In the genomic region with DNA sequence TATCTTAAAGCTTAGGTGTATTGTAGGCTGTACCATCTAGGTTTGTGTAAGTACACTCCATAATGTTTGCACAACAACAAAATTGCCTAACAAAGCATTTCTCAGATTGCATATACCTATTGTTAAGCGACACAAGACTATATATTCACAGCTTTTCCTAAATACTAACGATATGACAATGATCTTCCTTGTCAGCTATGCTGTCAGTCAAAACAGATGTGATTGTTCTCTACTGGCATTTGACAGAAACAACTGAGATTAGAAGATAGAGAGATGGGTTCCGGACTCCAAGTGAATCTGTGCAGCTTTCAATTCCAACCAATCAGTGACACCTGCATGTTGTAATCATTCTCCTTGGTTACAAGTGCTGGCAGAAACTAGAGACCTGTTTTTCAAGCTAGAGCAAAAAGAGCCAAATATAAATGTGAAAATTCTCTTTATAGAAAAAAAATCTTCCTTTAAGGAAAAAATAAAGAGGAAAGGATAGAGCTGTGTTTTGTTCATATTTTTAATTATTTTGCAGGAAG, we compare ENCODE assay signal across 24 cellular contexts.
DNase-seq lines count a peak whose midpoint lies in the region; ATAC-seq, FAIRE-seq and TF ChIP-seq lines count a peak whose summit lies in the region.
"Had no signal": no experiment of that assay in that cellular context is flagged by ENCODE, and none has a peak within 500 bp of the region (broad histone marks: within the 10 kb centered on the region; RNA-seq: fewer than 3 reads in every experiment).

No MANE protein-coding gene starts in this region.

- no peaks in the 10 kb centered on the region for H3K79me2 ChIP-seq in neural progenitor cell (ENCODE audit: low read depth)

- no peaks in the 10 kb centered on the region for H3K9me3 Mint-ChIP-seq in neural progenitor cell
- H3K9me3 Mint-ChIP-seq in activated T-helper 17 cell treated with anti-CD3 and anti-CD28 coated beads, Interleukin-2, amount 50 U/mL, for 72 hours = no peaks in the 10 kb centered on the region
- H3K9me3 Mint-ChIP-seq: H9 had no signal

- no peaks in the 10 kb centered on the region for H3K4me1 Mint-ChIP-seq in neural progenitor cell
- no peaks in the 10 kb centered on the region for H3K4me1 Mint-ChIP-seq in activated T-helper 17 cell treated with anti-CD3 and anti-CD28 coated beads, Interleukin-2, amount 50 U/mL, for 72 hours
- H3K4me1 Mint-ChIP-seq: B cell, H9, IgD-negative memory B cell, T-helper 17 cell had no signal

- TF ChIP-seq POLR2A in adrenal gland (IDR thresholded peaks at IDR 0.05) = no peak

- H3K4me3 ChIP-seq in LNCaP clone FGC (ENCODE audit: low read depth, low read length) = no peak overlapping the region
- H3K4me3 ChIP-seq in bronchial epithelial cell (ENCODE audit: low read depth, low read length) = no peak overlapping the region
- H3K4me3 ChIP-seq in neural progenitor cell = no peak overlapping the region
- H3K4me3 ChIP-seq in adrenal gland = no peak overlapping the region
- H3K4me3 ChIP-seq: PC-9 had no signal

- H3K9ac ChIP-seq in neural progenitor cell = no peak overlapping the region

- no peaks in the 10 kb centered on the region for H4K20me1 ChIP-seq in neural progenitor cell (ENCODE audit: low read depth)

- H3K4me2 ChIP-seq in neural progenitor cell = no peak overlapping the region
- H3K4me2 ChIP-seq: PC-9 had no signal

- H3F3A ChIP-seq in neural progenitor cell (ENCODE audit: low read depth) = no peaks in the 10 kb centered on the region

- intact Hi-C loops in adrenal gland (cut with DNase I) = no loop called here

- H2AFZ ChIP-seq in neural progenitor cell (replicated peaks) = peak overlapping the region; percentile 42
- H2AFZ ChIP-seq: PC-9 had no signal

- no peak for ATAC-seq in activated T-helper 17 cell treated with anti-CD3 and anti-CD28 coated beads, Interleukin-2, amount 50 U/mL, for 72 hours (replicated peaks)
- ATAC-seq: T-helper 17 cell had no signal

- no peak for FAIRE-seq in bronchial epithelial cell (lab: Jason Lieb, UNC)
- FAIRE-seq: HTR-8/SVneo had no signal

- no peaks in the 10 kb centered on the region for H3K27me3 Mint-ChIP-seq in neural progenitor cell (ENCODE audit: insufficient read depth, low read depth)
- no peaks in the 10 kb centered on the region for H3K27me3 Mint-ChIP-seq in activated T-helper 17 cell treated with anti-CD3 and anti-CD28 coated beads, Interleukin-2, amount 50 U/mL, for 72 hours
- H3K27me3 Mint-ChIP-seq: B cell, IgD-negative memory B cell, T-helper 17 cell had no signal

- H3K27ac Mint-ChIP-seq in neural progenitor cell = no peak overlapping the region
- H3K27ac Mint-ChIP-seq in activated T-helper 17 cell treated with anti-CD3 and anti-CD28 coated beads, Interleukin-2, amount 50 U/mL, for 72 hours = no peak overlapping the region
- H3K27ac Mint-ChIP-seq: B cell, H9, IgD-negative memory B cell, T-helper 17 cell had no signal

- WGBS in adrenal gland, 4 donors = 80 to 89% (median 84%) methylated on average over 3 of the region's 3 CpGs

- H3K27me3 ChIP-seq in bronchial epithelial cell (ENCODE audit: control insufficient read depth, insufficient read depth, low read length) = no peaks in the 10 kb centered on the region
- H3K27me3 ChIP-seq in neural progenitor cell = no peaks in the 10 kb centered on the region
- H3K27me3 ChIP-seq in adrenal gland = no peaks in the 10 kb centered on the region

- H3K9me3 ChIP-seq in neural progenitor cell (ENCODE audit: low read depth) (no peaks in the 10 kb centered on the region), adrenal gland (replicated peaks in 1 of 3) (no peaks in the 10 kb centered on the region)

- no peaks in the 10 kb centered on the region for H3K4me1 ChIP-seq in neural progenitor cell
- H3K4me1 ChIP-seq in adrenal gland (replicated peaks in 1 of 2) = no peaks in the 10 kb centered on the region

- H3K36me3 ChIP-seq in bronchial epithelial cell (ENCODE audit: control insufficient read depth, insufficient read depth, low read length) = no peaks in the 10 kb centered on the region
- H3K36me3 ChIP-seq in neural progenitor cell = no peaks in the 10 kb centered on the region
- H3K36me3 ChIP-seq in adrenal gland (replicated peaks in 1 of 2) = no peaks in the 10 kb centered on the region

- H3K4me3 Mint-ChIP-seq in neural progenitor cell = no peak overlapping the region
- H3K4me3 Mint-ChIP-seq in activated T-helper 17 cell treated with anti-CD3 and anti-CD28 coated beads, Interleukin-2, amount 50 U/mL, for 72 hours = no peak overlapping the region
- H3K4me3 Mint-ChIP-seq: B cell, H9, IgD-negative memory B cell, T-helper 17 cell had no signal

- H3K36me3 Mint-ChIP-seq in neural progenitor cell = no peaks in the 10 kb centered on the region
- no peaks in the 10 kb centered on the region for H3K36me3 Mint-ChIP-seq in activated T-helper 17 cell treated with anti-CD3 and anti-CD28 coated beads, Interleukin-2, amount 50 U/mL, for 72 hours (ENCODE audit: low read depth)
- H3K36me3 Mint-ChIP-seq: IgD-negative memory B cell had no signal

- DNase-seq in LNCaP clone FGC (ENCODE audit: low read depth) (peak; percentile 13), NCI-H748 (lab: John Stamatoyannopoulos, UW; ENCODE audit: unreplicated experiment) (peak; percentile 81), bronchial epithelial cell (ENCODE audit: low read depth) (peak; percentile 12), neural progenitor cell (ENCODE audit: low spot score) (no peak), adrenal gland (no peak)
- no peak for DNase-seq in effector CD4-positive, alpha-beta T cell
- DNase-seq: COR-L47, DMS153, GF-D8, H9, Karpas-422, MM.1S, NCI-H1105 treated with DMSO at 0.1 percent for 48 hours, NCI-H1694, NCI-H2107, NCI-H446, PC-9, SIG-M5, T-helper 17 cell had no signal

- TF ChIP-seq CTCF in LNCaP clone FGC (IDR thresholded peaks at IDR 0.05; ENCODE audit: control insufficient read depth, extremely low read depth, insufficient read depth) (no peak), bronchial epithelial cell (IDR thresholded peaks at IDR 0.05; ENCODE audit: insufficient read depth, low read length, severe bottlenecking) (no peak), neural progenitor cell (IDR thresholded peaks at IDR 0.05) (no peak), adrenal gland (IDR thresholded peaks at IDR 0.05) (no peak)

- H3K27ac ChIP-seq in neural progenitor cell (no peak overlapping the region), adrenal gland (no peak overlapping the region)
- H3K27ac ChIP-seq: PC-9, RWPE1 had no signal

Comparison
In these comparisons a context has a peak if more than half of its experiments do, and no peak if none do; other contexts are left out.
1. DNase-seq: peak in LNCaP clone FGC (single experiment), NCI-H748 (single experiment) and bronchial epithelial cell (single experiment); none in neural progenitor cell (single experiment), effector CD4-positive, alpha-beta T cell (single experiment) and adrenal gland (0 of 7).